Comparison of ENCODE assay signal across 22 cellular contexts in genomic region chr9:132502480-132502879, GRCh38.
DNase-seq lines count a peak whose midpoint lies in the region; ATAC-seq and TF ChIP-seq lines count a peak whose summit lies in the region.
"Had no signal": no experiment of that assay in that cellular context is flagged by ENCODE, and none has a peak within 500 bp of the region (broad histone marks: within the 10 kb centered on the region; RNA-seq: fewer than 3 reads in every experiment).

No MANE protein-coding gene starts in this region.

- POLR2A ChIA-PET in HEK293 (lab: Yijun Ruan, JAX): interaction anchor here (0.6 kb wide), 1 partner anchor 288 kb away, joined by 3 read pairs; no protein-coding TSS in a partner anchor
- POLR2A ChIA-PET in OCI-LY7 (lab: Charles Lee): no interaction called here

- peak; percentile 6; the same call in 1 of the 2 replicates for TF ChIP-seq CTCF in BE2C (IDR thresholded peaks at IDR 0.05; ENCODE audit: low read depth, low read length)
- TF ChIP-seq CTCF in HEK293 (tag by site-specific recombination; IDR thresholded peaks at IDR 0.05): no peak
- TF ChIP-seq CTCF in OCI-LY7 (conservative IDR thresholded peaks at IDR 0.05; ENCODE audit: low read length): peak; percentile 25; the same call in 1 of the 2 replicates
- no peak for TF ChIP-seq CTCF in neural progenitor cell (IDR thresholded peaks at IDR 0.05)
- no peak for TF ChIP-seq CTCF in GM13977 (IDR thresholded peaks at IDR 0.05; ENCODE audit: extremely low read depth, insufficient read depth, missing control alignments)

- H3K27me3 ChIP-seq in BE2C (no peaks in the 10 kb centered on the region), neural progenitor cell (peaks cover 5% of the 10 kb centered on the region)

- H4K20me1 ChIP-seq in OCI-LY7 (ENCODE audit: insufficient read depth, low read length) (no peaks in the 10 kb centered on the region), neural progenitor cell (ENCODE audit: low read depth) (no peaks in the 10 kb centered on the region)

- in situ Hi-C loops in GM13977 (cut with MboI; ENCODE audit: low pct_unique_long_range_greater_than_20kb, low sequenced_read_pairs, unreplicated experiment): loop anchor here (25.0 kb wide), 1 partner anchor 285 kb away; no protein-coding TSS in a partner anchor

- H3K36me3 Mint-ChIP-seq in neural progenitor cell: peaks cover 5% of the 10 kb centered on the region
- H3K36me3 Mint-ChIP-seq: CD4-positive, CD25-positive, alpha-beta regulatory T cell; CD8-positive, alpha-beta T cell had no signal

- H3K9me3 ChIP-seq in BE2C: no peaks in the 10 kb centered on the region
- H3K9me3 ChIP-seq in HEK293 (ENCODE audit: control insufficient read depth, insufficient read depth, low read depth, low read length): no peaks in the 10 kb centered on the region
- H3K9me3 ChIP-seq in OCI-LY7 (ENCODE audit: low read length): no peaks in the 10 kb centered on the region
- H3K9me3 ChIP-seq in neural progenitor cell (ENCODE audit: low read depth): no peaks in the 10 kb centered on the region
- H3K9me3 ChIP-seq: A549, Caco-2 had no signal

- CTCF ChIA-PET in HEK293 (lab: Yijun Ruan, JAX) (interaction anchor here (0.6 to 0.8 kb wide), 2 partner anchors 72 to 186 kb away, joined by 3 read pairs; no protein-coding TSS in a partner anchor), OCI-LY7 (lab: Charles Lee; ENCODE audit: unreplicated experiment) (interaction anchor here (0.6 kb wide), 1 partner anchor 21 kb away, joined by 3 read pairs; no protein-coding TSS in a partner anchor)

- intact Hi-C loops in OCI-LY7 (cut with micrococcal nuclease; ENCODE audit: unreplicated experiment): no loop called here

- no peak for ATAC-seq in GM18867 (IDR thresholded peaks at IDR 0.05; ENCODE audit: unreplicated experiment)
- no peak for ATAC-seq in HG02610 (IDR thresholded peaks at IDR 0.05; ENCODE audit: unreplicated experiment)
- ATAC-seq in HG03571 (IDR thresholded peaks at IDR 0.05; ENCODE audit: unreplicated experiment): no peak
- ATAC-seq: CD8-positive, alpha-beta T cell had no signal

- H3K4me1 ChIP-seq in BE2C (peaks cover 16% of the 10 kb centered on the region), HEK293 (ENCODE audit: control insufficient read depth, insufficient read depth, low read length) (no peaks in the 10 kb centered on the region), OCI-LY7 (ENCODE audit: insufficient read depth, low read length, poor library complexity, severe bottlenecking) (no peaks in the 10 kb centered on the region), neural progenitor cell (peaks cover 31% of the 10 kb centered on the region)
- H3K4me1 ChIP-seq: A549, Caco-2 had no signal

- H3K36me3 ChIP-seq in BE2C (no peaks in the 10 kb centered on the region), HEK293 (ENCODE audit: control insufficient read depth in 2 of 2, insufficient read depth in 1 of 2, low read length in 2 of 2) (no peaks in the 10 kb centered on the region), OCI-LY7 (ENCODE audit: insufficient read depth, low read length) (no peaks in the 10 kb centered on the region), neural progenitor cell (no peaks in the 10 kb centered on the region)

- H3K4me3 ChIP-seq in BE2C (ENCODE audit: low read depth, low read length): no peak overlapping the region
- H3K4me3 ChIP-seq in HEK293 (ENCODE audit: low read depth, low read length): no peak overlapping the region
- no peak overlapping the region for H3K4me3 ChIP-seq in OCI-LY7 (ENCODE audit: low read depth, low read length, poor library complexity, severe bottlenecking)
- no peak overlapping the region for H3K4me3 ChIP-seq in neural progenitor cell
- H3K4me3 ChIP-seq: A549, GM23248 had no signal

- H2AFZ ChIP-seq in OCI-LY7 (ENCODE audit: low read length): no peak overlapping the region
- H2AFZ ChIP-seq in neural progenitor cell (replicated peaks): no peak overlapping the region
- H2AFZ ChIP-seq: GM23248 had no signal

- no peak overlapping the region for H3K4me3 Mint-ChIP-seq in neural progenitor cell
- H3K4me3 Mint-ChIP-seq: CD4-positive, CD25-positive, alpha-beta regulatory T cell; CD8-positive, alpha-beta T cell; HFFc6 had no signal

- H3K79me2 ChIP-seq in OCI-LY7 (ENCODE audit: insufficient read depth, low read depth, low read length): no peaks in the 10 kb centered on the region
- H3K79me2 ChIP-seq in neural progenitor cell (ENCODE audit: low read depth): no peaks in the 10 kb centered on the region

- H3K27me3 Mint-ChIP-seq in neural progenitor cell (ENCODE audit: insufficient read depth, low read depth): peaks cover 21% of the 10 kb centered on the region

- H3K4me2 ChIP-seq in OCI-LY7 (ENCODE audit: low read length): no peak overlapping the region
- H3K4me2 ChIP-seq in neural progenitor cell: no peak overlapping the region
- H3K4me2 ChIP-seq: A549 had no signal

- no TSS peak for BruUV-seq in OCI-LY7 (replicated peaks; lab: Mats Ljungman, UMichigan)

- peaks cover 50% of the 10 kb centered on the region for H3K4me1 Mint-ChIP-seq in neural progenitor cell

- no peak overlapping the region for H3K9ac ChIP-seq in neural progenitor cell
- H3K9ac ChIP-seq: GM23248 had no signal

- H3K27ac ChIP-seq in HEK293 (ENCODE audit: extremely low read depth, low read depth, low read length): no peak overlapping the region
- no peak overlapping the region for H3K27ac ChIP-seq in OCI-LY7 (ENCODE audit: low read depth, low read length, poor library complexity, severe bottlenecking)
- no peak overlapping the region for H3K27ac ChIP-seq in neural progenitor cell
- H3K27ac ChIP-seq: A549, C4-2B, GM23248 had no signal

- no peaks in the 10 kb centered on the region for H3K9me2 ChIP-seq in OCI-LY7 (ENCODE audit: insufficient read depth, low read length)

- peaks cover 20% of the 10 kb centered on the region for H3F3A ChIP-seq in neural progenitor cell (ENCODE audit: low read depth)

- no peaks in the 10 kb centered on the region for H3K9me3 Mint-ChIP-seq in neural progenitor cell
- H3K9me3 Mint-ChIP-seq: CD4-positive, CD25-positive, alpha-beta regulatory T cell; CD8-positive, alpha-beta T cell; HFFc6 had no signal

- DNase-seq in BE2C (no peak), OCI-LY7 (ENCODE audit: low spot score) (no peak), neural progenitor cell (ENCODE audit: low spot score) (no peak), GM13977 (ENCODE audit: low spot score) (no peak)
- DNase-seq: 8988T; ACHN; AML-193; Caco-2; CD4-positive, CD25-positive, alpha-beta regulatory T cell; CD8-positive, alpha-beta T cell; DMS153; DND-41; GM23248; H7; HCEC 1CT; HFFc6 had no signal

- peak overlapping the region; percentile 91 for H3K27ac Mint-ChIP-seq in neural progenitor cell
- H3K27ac Mint-ChIP-seq: CD4-positive, CD25-positive, alpha-beta regulatory T cell; CD8-positive, alpha-beta T cell; HFFc6 had no signal

TF ChIP-seq in HEK293, 187 proteins besides CTCF, POLR2A, EP300 and RAD21:
- no peak for TF ChIP-seq ZBTB20 (tag by site-specific recombination; IDR thresholded peaks at IDR 0.05)
- peak; percentile 54; the same call in 1 of the 2 replicates for TF ChIP-seq ZNF146 (tag by site-specific recombination; IDR thresholded peaks at IDR 0.05)
- TF ChIP-seq ZNF585B (tag by site-specific recombination; IDR thresholded peaks at IDR 0.05): no peak
- TF ChIP-seq ZSCAN4 (tag by site-specific recombination; IDR thresholded peaks at IDR 0.05): no peak
- no peak for TF ChIP-seq ZNF394 (tag by site-specific recombination; IDR thresholded peaks at IDR 0.05; ENCODE audit: borderline replicate concordance)
- no peak for TF ChIP-seq ZNF701 (tag by site-specific recombination; IDR thresholded peaks at IDR 0.05)
- no peak for TF ChIP-seq ZNF174 (tag by site-specific recombination; IDR thresholded peaks at IDR 0.05)
TF ChIP-seq in HEK293: peak in this region for 1.

Comparison
In these comparisons a context has a peak if more than half of its experiments do, and no peak if none do; other contexts are left out.
1. CTCF ChIP-seq: peak in BE2C (single experiment) and OCI-LY7 (single experiment); none in HEK293 (single experiment), neural progenitor cell (single experiment) and GM13977 (single experiment).